In genomic region chr17:72142097-72142496, GRCh38 we compare ENCODE assay signal across 12 cellular contexts. TPM values are rescaled to one million over a fixed set of nuclear protein-coding genes. Genes with fewer than 3 reads are reported as not detected.
"Had no signal": no experiment of that assay in that cellular context is flagged by ENCODE, and none has a peak within 500 bp of the region (broad histone marks: within the 10 kb centered on the region; RNA-seq: fewer than 3 reads in every experiment).

No MANE protein-coding gene starts in this region.

RNA-seq across cellular contexts. Expression of gene SOX9, which starts 21.3 kb away (rescaled TPM):
- total RNA-seq: activated CD4-positive, alpha-beta memory T cell treated with anti-CD3 and anti-CD28 coated beads for 36 hours; activated CD4-positive, alpha-beta memory T cell treated with anti-CD3 and anti-CD28 coated beads, Interleukin-2, amount 10 ng/mL, durations not matched to agents 7 days and 5 days; activated CD4-positive, alpha-beta T cell treated with anti-CD3 and anti-CD28 coated beads for 36 hours; activated CD4-positive, alpha-beta T cell treated with anti-CD3 and anti-CD28 coated beads, Interleukin-2, amount 10 ng/mL, durations not matched to agents 24 days and 14 days; activated CD4-positive, alpha-beta T cell treated with anti-CD3 and anti-CD28 coated beads, Interleukin-2, amount 10 ng/mL, durations not matched to agents 7 days and 5 days; activated CD8-positive, alpha-beta memory T cell treated with anti-CD3 and anti-CD28 coated beads for 36 hours; activated CD8-positive, alpha-beta memory T cell treated with anti-CD3 and anti-CD28 coated beads, Interleukin-2, amount 10 ng/mL, durations not matched to agents 7 days and 5 days; activated CD8-positive, alpha-beta T cell treated with anti-CD3 and anti-CD28 coated beads for 36 hours; activated CD8-positive, alpha-beta T cell treated with anti-CD3 and anti-CD28 coated beads, Interleukin-2, amount 10 ng/mL, durations not matched to agents 7 days and 5 days; T-helper 1 cell treated with Interleukin-12 subunit alpha and Interleukin-12 subunit beta and Interleukin-4 antibody, amounts not matched to agents 30 ng/mL and 1 ng/mL, for 36 hours; T-helper 17 cell; T-helper 2 cell treated with Interferon-gamma antibody and Interleukin-4, amounts not matched to agents 100 ng/mL and 5 ng/mL, for 36 hours had no signal
